In genomic region chr21:44751186-44751798, GRCh38 we compare ENCODE assay signal across 1 cellular context.
A peak's percentile ranks its signal among the peaks of the same experiment; 100 is the strongest.
TF ChIP-seq lines count a peak whose summit lies in the region.

No MANE protein-coding gene starts in this region.

TF ChIP-seq in K562, 482 proteins besides CTCF, POLR2A, EP300 and RAD21:
- TF ChIP-seq YY1 (IDR thresholded peaks at IDR 0.05; ENCODE audit: borderline replicate concordance in 1 of 3, control insufficient read depth in 1 of 3, extremely low read depth in 1 of 3, insufficient read depth in 3 of 3, insufficient read length in 1 of 3, insufficient replicate concordance in 2 of 3, low read depth in 1 of 3, low read length in 2 of 3), result peak in 1 of 3 experiments; percentile 38
- no peak for TF ChIP-seq ZNF3 (CRISPR knock-in tag; IDR thresholded peaks at IDR 0.05)
